16 cellular contexts compared by ENCODE assay signal in genomic region chr5:138650196-138650595, GRCh38.
DNase-seq lines count a peak whose midpoint lies in the region; ATAC-seq and TF ChIP-seq lines count a peak whose summit lies in the region.
"Had no signal": no experiment of that assay in that cellular context is flagged by ENCODE, and none has a peak within 500 bp of the region (broad histone marks: within the 10 kb centered on the region; RNA-seq: fewer than 3 reads in every experiment).

No MANE protein-coding gene starts in this region.

- H3K9me3 ChIP-seq in neural cell (ENCODE audit: low read length): no peaks in the 10 kb centered on the region
- H3K9me3 ChIP-seq: MG63 had no signal

- peak overlapping the region in 3 of 5 experiments; percentile 2 to 94 (median 92) for H3K27ac Mint-ChIP-seq in brain
- H3K27ac Mint-ChIP-seq: CD4-positive, alpha-beta memory T cell had no signal

- H3K9me2 ChIP-seq in neural cell (ENCODE audit: insufficient read depth, low read length): no peaks in the 10 kb centered on the region

- no peaks in the 10 kb centered on the region for H4K20me1 ChIP-seq in neural cell (ENCODE audit: insufficient read depth)

- H3K36me3 Mint-ChIP-seq in brain: no peaks in the 10 kb centered on the region
- H3K36me3 Mint-ChIP-seq: CD4-positive, alpha-beta memory T cell had no signal

- no peak for TF ChIP-seq RAD21 in neural cell (conservative IDR thresholded peaks at IDR 0.05)

- ATAC-seq in HG02885 (IDR thresholded peaks at IDR 0.05; ENCODE audit: poor library complexity, unreplicated experiment): no peak

- H3K4me2 ChIP-seq in neural cell (ENCODE audit: low read length): no peak overlapping the region

- peaks cover 4% of the 10 kb centered on the region for H3F3A ChIP-seq in neural cell (ENCODE audit: insufficient read depth, low read length, poor library complexity, severe bottlenecking)

- H3K4me3 Mint-ChIP-seq in brain: no peak overlapping the region
- H3K4me3 Mint-ChIP-seq: CD4-positive, alpha-beta memory T cell had no signal

- peaks cover 0 to 2% (median 0%) of the 10 kb centered on the region in 5 experiments for H3K9me3 Mint-ChIP-seq in brain

- H3K27ac ChIP-seq in neural cell (ENCODE audit: low read length) (peak overlapping the region; percentile 77), brain microvascular endothelial cell (no peak overlapping the region)

- no peak for TF ChIP-seq EP300 in neural cell (conservative IDR thresholded peaks at IDR 0.05; ENCODE audit: poor library complexity, severe bottlenecking)

- TF ChIP-seq CTCF in GM12865 (IDR thresholded peaks at IDR 0.05; ENCODE audit: insufficient read depth, low read depth, low read length, missing control alignments) (no peak), brain (conservative IDR thresholded peaks at IDR 0.05) (no peak), neural cell (IDR thresholded peaks at IDR 0.05; ENCODE audit: poor library complexity, severe bottlenecking) (no peak), brain microvascular endothelial cell (IDR thresholded peaks at IDR 0.05; ENCODE audit: low read depth, low read length, missing control alignments) (no peak)

- H3K9ac ChIP-seq in neural cell (ENCODE audit: low read length): peak overlapping the region; percentile 22

- H3K4me3 ChIP-seq in GM12865 (ENCODE audit: low read depth, low read length) (no peak overlapping the region), neural cell (ENCODE audit: low read length) (no peak overlapping the region), brain microvascular endothelial cell (ENCODE audit: low read depth, low read length) (no peak overlapping the region)
- H3K4me3 ChIP-seq: MG63 had no signal

- H3K27me3 ChIP-seq in neural cell (ENCODE audit: insufficient read depth, low read depth, low read length): no peaks in the 10 kb centered on the region
- H3K27me3 ChIP-seq in brain microvascular endothelial cell (replicated peaks): no peaks in the 10 kb centered on the region
- H3K27me3 ChIP-seq: MG63 had no signal

- no peaks in the 10 kb centered on the region for H3K79me2 ChIP-seq in neural cell (replicated peaks; ENCODE audit: insufficient read depth, low read length)

- in situ Hi-C loops in brain microvascular endothelial cell (cut with HindIII; ENCODE audit: low pct_ligation_motif_present, low sequenced_read_pairs): no loop called here

- DNase-seq in GM12865 (ENCODE audit: low read depth): peak; percentile 35
- peak; percentile 16 for DNase-seq in NAMALWA (ENCODE audit: low spot score)
- DNase-seq in NCI-H526 treated with DMSO at 0.1 percent for 48 hours (lab: John Stamatoyannopoulos, UW): no peak
- DNase-seq in HuH-7 (ENCODE audit: low spot score): no peak
- DNase-seq in brain microvascular endothelial cell: no peak
- DNase-seq: CD4-positive, alpha-beta memory T cell; DMS153; MG63; NCI-H1105; NCI-H146; NCI-H2029 treated with DMSO at 0.1 percent for 48 hours; NCI-H226; Right ventricle myocardium superior had no signal

- no peak overlapping the region for H2AFZ ChIP-seq in neural cell (ENCODE audit: low read depth, low read length)

- no peaks in the 10 kb centered on the region for H3K36me3 ChIP-seq in neural cell (ENCODE audit: insufficient read depth, low read length)
- H3K36me3 ChIP-seq in brain microvascular endothelial cell (replicated peaks): no peaks in the 10 kb centered on the region
- H3K36me3 ChIP-seq: MG63 had no signal

- H3K27me3 Mint-ChIP-seq in brain: no peaks in the 10 kb centered on the region

- peaks cover 92% of the 10 kb centered on the region for H3K4me1 Mint-ChIP-seq in brain

TF ChIP-seq in neural cell, 6 proteins besides CTCF, POLR2A, EP300 and RAD21:
- TF ChIP-seq SMC3 (conservative IDR thresholded peaks at IDR 0.05; ENCODE audit: poor library complexity): no peak
- no peak for TF ChIP-seq EZH2 (IDR thresholded peaks at IDR 0.05; ENCODE audit: borderline replicate concordance, insufficient read depth, low read length, poor library complexity, severe bottlenecking)
- no peak for TF ChIP-seq TAF1 (IDR thresholded peaks at IDR 0.05; ENCODE audit: low read depth)
- no peak for TF ChIP-seq REST (IDR thresholded peaks at IDR 0.05; ENCODE audit: borderline replicate concordance)
- no peak for TF ChIP-seq MXI1 (conservative IDR thresholded peaks at IDR 0.05; ENCODE audit: poor library complexity, severe bottlenecking)
- TF ChIP-seq POLR2AphosphoS5 (IDR thresholded peaks at IDR 0.05): no peak

Comparison
In these comparisons a context has a peak if more than half of its experiments do, and no peak if none do; other contexts are left out.
1. DNase-seq: peak in GM12865 (single experiment) and NAMALWA (single experiment); none in NCI-H526 treated with DMSO at 0.1 percent for 48 hours (single experiment), HuH-7 (single experiment) and brain microvascular endothelial cell (single experiment).